In the genomic region with DNA sequence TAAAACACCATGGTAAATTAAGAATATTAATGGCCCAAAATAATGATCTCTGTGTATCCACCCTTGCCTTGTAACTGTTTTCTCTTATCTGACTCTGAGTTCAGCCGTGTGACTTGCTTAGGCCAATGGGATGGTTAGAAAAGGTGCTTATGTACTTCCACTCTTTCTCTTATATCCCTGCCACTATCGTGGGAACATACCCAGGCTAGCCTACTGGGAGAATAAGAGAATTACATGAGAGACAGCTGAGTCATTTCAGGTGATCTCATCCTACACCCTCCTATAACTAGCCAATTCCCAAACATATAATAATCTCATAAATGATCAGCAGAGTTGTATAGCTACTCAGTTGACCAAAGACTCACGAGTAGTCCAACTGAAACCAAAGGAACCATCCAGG, we compare ENCODE assay signal across 19 cellular contexts.
DNase-seq lines count a peak whose midpoint lies in the region; ATAC-seq, FAIRE-seq and TF ChIP-seq lines count a peak whose summit lies in the region.
"Had no signal": no experiment of that assay in that cellular context is flagged by ENCODE, and none has a peak within 500 bp of the region (broad histone marks: within the 10 kb centered on the region; RNA-seq: fewer than 3 reads in every experiment).

No MANE protein-coding gene starts in this region.

- POLR2A ChIA-PET in HepG2 (lab: Yijun Ruan, JAX), result no interaction called here

- 4% methylated on average over 3 of the region's 3 CpGs for WGBS in HepG2 (ENCODE audit: low lambda C conversion rate)
- WGBS in right lobe of liver (ENCODE audit: insufficient coverage, low coverage, low lambda C conversion rate, missing lambda C conversion rate), result 48% methylated on average over 3 of the region's 3 CpGs
- WGBS in esophagus muscularis mucosa, result 83% methylated on average over 3 of the region's 3 CpGs

- no peaks in the 10 kb centered on the region for H3K4me1 ChIP-seq in HepG2 (ENCODE audit: insufficient read depth, low read length)
- no peaks in the 10 kb centered on the region for H3K4me1 ChIP-seq in right lobe of liver
- peaks cover 0 to 17% (median 14%) of the 10 kb centered on the region in 4 donors for H3K4me1 ChIP-seq in esophagus muscularis mucosa
- H3K4me1 ChIP-seq: esophagus squamous epithelium, parathyroid adenoma had no signal

- no peak overlapping the region for H3K4me3 ChIP-seq in HepG2 (replicated peaks in 1 of 3; ENCODE audit: insufficient read depth in 1 of 3, low read depth in 2 of 3, low read length in 3 of 3)
- H3K4me3 ChIP-seq in right lobe of liver, result no peak overlapping the region
- H3K4me3 ChIP-seq in esophagus muscularis mucosa, result no peak overlapping the region
- H3K4me3 ChIP-seq: esophagus squamous epithelium, smooth muscle cell had no signal

- no peak for FAIRE-seq in HepG2 (lab: Jason Lieb, UNC)

- DNase-seq in HepG2 (ENCODE audit: low spot score) (peak; percentile 5), right lobe of liver (no peak), RKO (ENCODE audit: low spot score) (peak; percentile 58), erythroblast (lab: John Stamatoyannopoulos, UW) (peak; percentile 6 to 48), islet precursor cell (no peak), esophagus muscularis mucosa (ENCODE audit: extremely low spot score) (no peak), ureter (ENCODE audit: low spot score) (no peak), NOMO-1 treated with dmso at 0.1 percent for 144 hours (lab: John Stamatoyannopoulos, UW; ENCODE audit: unreplicated experiment) (no peak)
- DNase-seq: activated effector memory CD4-positive, alpha-beta T cell treated with Interleukin-2 at 50 U/mL for 16 hours; aorta; cortex of kidney; esophagus squamous epithelium; Kasumi-1; NCI-H146; stimulated activated naive CD4-positive, alpha-beta T cell; trophoblast cell had no signal

- TF ChIP-seq CTCF in HepG2 (CRISPR knock-in tag; IDR thresholded peaks at IDR 0.05), result no peak
- TF ChIP-seq CTCF in right lobe of liver (IDR thresholded peaks at IDR 0.05), result no peak
- TF ChIP-seq CTCF in esophagus muscularis mucosa (IDR thresholded peaks at IDR 0.05), result no peak

- H3K79me2 ChIP-seq in HepG2 (ENCODE audit: insufficient read depth, low read length), result no peaks in the 10 kb centered on the region
- H3K79me2 ChIP-seq: parathyroid adenoma had no signal

- intact Hi-C loops in HepG2 (cut with micrococcal nuclease; ENCODE audit: unreplicated experiment), result no loop called here
- intact Hi-C loops in right lobe of liver (cut with DNase I), result no loop called here
- intact Hi-C loops in esophagus muscularis mucosa (cut with DNase I), result no loop called here

- TF ChIP-seq EP300 in HepG2 (IDR thresholded peaks at IDR 0.05; ENCODE audit: low read depth in 2 of 2, low read length in 2 of 2) (no peak), HepG2 (CRISPR knock-in tag; IDR thresholded peaks at IDR 0.05; ENCODE audit: borderline replicate concordance) (no peak), esophagus muscularis mucosa (IDR thresholded peaks at IDR 0.05) (no peak)

- H3K4me2 ChIP-seq in HepG2 (ENCODE audit: low read depth, low read length), result no peak overlapping the region
- H3K4me2 ChIP-seq: smooth muscle cell had no signal

- no peak overlapping the region for H2AFZ ChIP-seq in HepG2 (ENCODE audit: low read length)
- H2AFZ ChIP-seq: parathyroid adenoma had no signal

- no peak overlapping the region for H3K9ac ChIP-seq in HepG2 (ENCODE audit: insufficient read depth, low read depth, low read length)
- H3K9ac ChIP-seq: parathyroid adenoma had no signal

- TF ChIP-seq POLR2A in HepG2 (IDR thresholded peaks at IDR 0.05; ENCODE audit: insufficient read depth in 1 of 2, low read depth in 2 of 2, low read length in 2 of 2) (no peak), right lobe of liver (IDR thresholded peaks at IDR 0.05) (no peak), erythroblast (IDR thresholded peaks at IDR 0.05; ENCODE audit: low read length) (no peak), esophagus muscularis mucosa (IDR thresholded peaks at IDR 0.05; ENCODE audit: low read depth) (no peak)

- H4K20me1 ChIP-seq in HepG2 (ENCODE audit: insufficient read depth, low read length), result no peaks in the 10 kb centered on the region

- in situ Hi-C loops in HepG2 (cut with HindIII; ENCODE audit: extremely low pct_ligation_motif_present, low pct_unique_long_range_greater_than_20kb), result no loop called here

- H3K36me3 ChIP-seq in HepG2 (replicated peaks in 1 of 2; ENCODE audit: control insufficient read depth in 1 of 2, insufficient read depth in 2 of 2, low read length in 2 of 2) (no peaks in the 10 kb centered on the region), right lobe of liver (no peaks in the 10 kb centered on the region), esophagus muscularis mucosa (no peaks in the 10 kb centered on the region)
- H3K36me3 ChIP-seq: esophagus squamous epithelium had no signal

- no peak for TF ChIP-seq RAD21 in HepG2 (CRISPR knock-in tag; IDR thresholded peaks at IDR 0.05)

- H3K27me3 ChIP-seq in HepG2 (ENCODE audit: control insufficient read depth in 1 of 2, insufficient read depth in 2 of 2, low read length in 2 of 2), result no peaks in the 10 kb centered on the region
- H3K27me3 ChIP-seq in right lobe of liver, result no peaks in the 10 kb centered on the region
- no peaks in the 10 kb centered on the region for H3K27me3 ChIP-seq in esophagus muscularis mucosa
- H3K27me3 ChIP-seq: esophagus squamous epithelium had no signal

- ATAC-seq in HepG2 (0 out of 3 replicates have a peak, but pooled peaks have one; percentile 48), right lobe of liver (no peak)
- ATAC-seq: left lobe of liver had no signal

- CTCF ChIA-PET in HepG2 (lab: Yijun Ruan, JAX; ENCODE audit: low intra/inter-chr PET ratio, low total read pairs), result no interaction called here

- BruUV-seq in HepG2 (replicated peaks; lab: Mats Ljungman, UMichigan), result no TSS peak

- H3K9me3 ChIP-seq in HepG2 (ENCODE audit: low read length), result no peaks in the 10 kb centered on the region
- H3K9me3 ChIP-seq in right lobe of liver, result no peaks in the 10 kb centered on the region
- no peaks in the 10 kb centered on the region for H3K9me3 ChIP-seq in esophagus muscularis mucosa
- H3K9me3 ChIP-seq: esophagus squamous epithelium had no signal

- H3K27ac ChIP-seq in HepG2 (ENCODE audit: extremely low read length, insufficient read depth, low read length) (no peak overlapping the region), right lobe of liver (no peak overlapping the region), esophagus muscularis mucosa (replicated peaks in 1 of 4) (no peak overlapping the region)
- H3K27ac ChIP-seq: esophagus squamous epithelium, parathyroid adenoma had no signal

TF ChIP-seq in HepG2, 621 proteins besides CTCF, POLR2A, EP300 and RAD21:
- TF ChIP-seq SETDB1 (CRISPR knock-in tag; IDR thresholded peaks at IDR 0.05; ENCODE audit: borderline replicate concordance) (no peak), ZNF235 (CRISPR knock-in tag; IDR thresholded peaks at IDR 0.05; ENCODE audit: borderline replicate concordance) (no peak), GRHL1 (CRISPR knock-in tag; conservative IDR thresholded peaks at IDR 0.05) (no peak), ZSCAN9 (CRISPR knock-in tag; IDR thresholded peaks at IDR 0.05; ENCODE audit: borderline replicate concordance) (no peak), RARG (CRISPR knock-in tag; IDR thresholded peaks at IDR 0.05; ENCODE audit: low read depth) (no peak), ZNF75D (CRISPR knock-in tag; IDR thresholded peaks at IDR 0.05; ENCODE audit: borderline replicate concordance) (no peak), ZNF263 (CRISPR knock-in tag; IDR thresholded peaks at IDR 0.05) (no peak), ARHGAP35 (CRISPR knock-in tag; IDR thresholded peaks at IDR 0.05; ENCODE audit: borderline replicate concordance) (no peak), SKI (IDR thresholded peaks at IDR 0.05; ENCODE audit: partially characterized antibody) (no peak), TBP (CRISPR knock-in tag; IDR thresholded peaks at IDR 0.05) (no peak)

Comparison
In these comparisons a context has a peak if more than half of its experiments do, and no peak if none do; other contexts are left out.
1. DNase-seq: peak in HepG2 (single experiment), RKO (single experiment) and erythroblast (2 of 2); none in right lobe of liver (0 of 3), islet precursor cell (single experiment), esophagus muscularis mucosa (single experiment), ureter (single experiment) and NOMO-1 treated with dmso at 0.1 percent for 144 hours (single experiment).